ENCODE assay signal across 32 cellular contexts in the genomic region with DNA sequence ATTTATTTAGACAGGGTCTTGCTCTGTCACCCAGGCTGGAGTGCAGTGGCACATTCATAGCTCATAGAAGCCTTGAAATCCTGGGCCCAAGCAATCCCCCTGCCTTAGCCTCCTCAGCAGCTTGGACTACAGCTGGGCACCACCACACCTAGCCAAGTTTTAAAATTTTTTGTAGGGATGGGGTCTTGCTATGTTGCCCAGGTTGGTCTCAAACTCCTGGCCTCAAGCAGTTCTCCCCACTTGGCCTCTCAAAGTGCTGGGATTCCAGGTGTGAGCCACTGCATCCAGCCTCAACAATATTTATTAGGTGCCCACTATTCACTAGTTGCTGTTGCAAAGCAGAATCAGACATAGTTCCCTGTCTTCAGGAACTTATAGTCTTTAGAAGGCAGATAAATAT. TPM values are rescaled to one million over a fixed set of nuclear protein-coding genes. Genes with fewer than 3 reads are reported as not detected.
"Had no signal": no experiment of that assay in that cellular context is flagged by ENCODE, and none has a peak within 500 bp of the region (broad histone marks: within the 10 kb centered on the region; RNA-seq: fewer than 3 reads in every experiment).

No MANE protein-coding gene starts in this region.

- H3K4me2 ChIP-seq: smooth muscle cell had no signal

- H3K4me3 Mint-ChIP-seq: immature natural killer cell; mesothelial cell of epicardium; naive B cell; natural killer cell treated with Interleukin-12 subunit alpha and Interleukin-12 subunit beta and Interleukin-15 and Interleukin-18, amount 100 ng/mL, for 72 hours; stimulated activated memory B cell treated with anti-CD40 and anti-IgM and Interleukin-4, amounts not matched to agents 10 μg/mL and 1 μg/mL and 100 μg/mL, for 72 hours; stimulated activated naive CD8-positive, alpha-beta T cell treated with anti-CD3 and anti-CD28 coated beads, Interleukin-15, amount 100 ng/mL, for 72 hours; type B pancreatic cell had no signal

- H3K36me3 Mint-ChIP-seq: mesothelial cell of epicardium; naive B cell; natural killer cell treated with Interleukin-12 subunit alpha and Interleukin-12 subunit beta and Interleukin-15 and Interleukin-18, amount 100 ng/mL, for 72 hours; stimulated activated memory B cell treated with anti-CD40 and anti-IgM and Interleukin-4, amounts not matched to agents 10 μg/mL and 1 μg/mL and 100 μg/mL, for 72 hours; type B pancreatic cell had no signal

- DNase-seq: hypothalamus; immature natural killer cell; kidney; left colon; left lung; lower lobe of right lung; mammary epithelial cell; mesendoderm; naive B cell; ovary; right lobe of liver; stimulated activated CD4-positive, alpha-beta T cell treated with anti-CD3 and anti-CD28 coated beads, Interleukin-1b, Interleukin-23, amount 100 ng/mL, for 48 hours; stimulated activated CD4-positive, alpha-beta T cell treated with anti-CD3 and anti-CD28 coated beads, Interleukin-2, amount 100 ng/mL, for 48 hours; stimulated activated CD4-positive, alpha-beta T cell treated with anti-CD3 and anti-CD28 coated beads, Interleukin-4, amount 100 ng/mL, for 4 hours; stimulated activated CD8-positive, alpha-beta memory T cell treated with anti-CD3 and anti-CD28 coated beads, Interleukin-4, amount 100 ng/mL, for 48 hours; stimulated activated naive CD4-positive, alpha-beta T cell treated with Interleukin-2 at 50 U/mL for 16 hours; stimulated activated naive CD8-positive, alpha-beta T cell treated with anti-CD3 and anti-CD28 coated beads, Interleukin-15, amount 100 ng/mL, for 72 hours; substantia nigra; uterus had no signal

- H3K36me3 ChIP-seq: left lung, lower lobe of right lung, ovary, right atrium auricular region, right lobe of liver, tibial nerve, uterus had no signal

- ATAC-seq: left colon; natural killer cell treated with Interleukin-12 subunit alpha and Interleukin-12 subunit beta and Interleukin-15 and Interleukin-18, amount 100 ng/mL, for 72 hours; stimulated activated naive CD8-positive, alpha-beta T cell treated with anti-CD3 and anti-CD28 coated beads, Interleukin-15, amount 100 ng/mL, for 72 hours had no signal

- H3K4me1 ChIP-seq: left lung, lower lobe of right lung, right atrium auricular region, right lobe of liver, tibial nerve, uterus had no signal

- H3K27me3 Mint-ChIP-seq: naive B cell; natural killer cell treated with Interleukin-12 subunit alpha and Interleukin-12 subunit beta and Interleukin-15 and Interleukin-18, amount 100 ng/mL, for 72 hours; progenitor cell of endocrine pancreas; stimulated activated memory B cell treated with anti-CD40 and anti-IgM and Interleukin-4, amounts not matched to agents 10 μg/mL and 1 μg/mL and 100 μg/mL, for 72 hours; stimulated activated naive CD8-positive, alpha-beta T cell treated with anti-CD3 and anti-CD28 coated beads, Interleukin-15, amount 100 ng/mL, for 72 hours; type B pancreatic cell had no signal

- H3K9me3 ChIP-seq: left lung, lower lobe of right lung, ovary, right atrium auricular region, right lobe of liver, tibial nerve, uterus had no signal

- H3K4me1 Mint-ChIP-seq: immature natural killer cell; stimulated activated naive CD8-positive, alpha-beta T cell treated with anti-CD3 and anti-CD28 coated beads, Interleukin-15, amount 100 ng/mL, for 72 hours had no signal

- H3K27ac ChIP-seq: left lung, lower lobe of right lung, ovary, right atrium auricular region, right lobe of liver, tibial nerve, uterus had no signal

- H3K27me3 ChIP-seq: left lung, ovary, right atrium auricular region, right lobe of liver, uterus had no signal

- H3K4me3 ChIP-seq: left lung, lower lobe of right lung, ovary, right atrium auricular region, right lobe of liver, smooth muscle cell, tibial nerve, uterus had no signal

- H3K27ac Mint-ChIP-seq: mesothelial cell of epicardium; natural killer cell treated with Interleukin-12 subunit alpha and Interleukin-12 subunit beta and Interleukin-15 and Interleukin-18, amount 100 ng/mL, for 72 hours; progenitor cell of endocrine pancreas; stimulated activated memory B cell treated with anti-CD40 and anti-IgM and Interleukin-4, amounts not matched to agents 10 μg/mL and 1 μg/mL and 100 μg/mL, for 72 hours; stimulated activated naive CD8-positive, alpha-beta T cell treated with anti-CD3 and anti-CD28 coated beads, Interleukin-15, amount 100 ng/mL, for 72 hours had no signal

- H3K9me3 Mint-ChIP-seq: immature natural killer cell; mesothelial cell of epicardium; naive B cell; natural killer cell treated with Interleukin-12 subunit alpha and Interleukin-12 subunit beta and Interleukin-15 and Interleukin-18, amount 100 ng/mL, for 72 hours; stimulated activated memory B cell treated with anti-CD40 and anti-IgM and Interleukin-4, amounts not matched to agents 10 μg/mL and 1 μg/mL and 100 μg/mL, for 72 hours; stimulated activated naive CD8-positive, alpha-beta T cell treated with anti-CD3 and anti-CD28 coated beads, Interleukin-15, amount 100 ng/mL, for 72 hours; type B pancreatic cell had no signal

RNA-seq across cellular contexts. Expression of a gene that starts 44.9 kb away (rescaled TPM):
- total RNA-seq: omental fat pad, pulmonary artery endothelial cell, renal cortical epithelial cell, right atrium auricular region, right lobe of liver, temporal lobe had no signal
- polyA plus RNA-seq: mammary epithelial cell, neural cell, ovary had no signal
